Comparison of ENCODE assay signal across 19 cellular contexts in the genomic region with DNA sequence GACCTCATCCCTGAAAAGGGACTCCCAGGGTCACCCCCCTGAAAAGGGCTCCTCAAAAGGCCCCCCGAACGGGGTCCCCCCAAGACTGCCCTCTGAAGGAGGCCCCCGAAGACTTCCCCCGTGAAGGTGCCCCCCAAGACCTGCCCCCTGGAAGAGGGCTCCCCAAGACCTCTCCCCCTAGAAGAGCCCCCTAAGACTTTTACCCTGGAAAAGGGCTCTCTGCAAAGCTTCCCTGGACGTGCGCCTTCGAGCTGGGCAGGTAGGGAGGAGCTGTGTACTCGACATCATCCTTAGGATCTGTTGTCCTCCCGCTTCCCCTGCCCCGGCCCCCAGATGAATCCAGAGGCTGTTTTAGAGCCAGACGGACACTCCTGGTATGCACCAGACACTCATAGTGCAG.
"Had no signal": no experiment of that assay in that cellular context is flagged by ENCODE, and none has a peak within 500 bp of the region (broad histone marks: within the 10 kb centered on the region; RNA-seq: fewer than 3 reads in every experiment).

No MANE protein-coding gene starts in this region.

- H3K36me3 ChIP-seq: adrenal gland, breast epithelium, prostate gland, thyroid gland had no signal

- ATAC-seq: activated naive CD4-positive, alpha-beta T cell treated with anti-CD3 and anti-CD28 coated beads, Interleukin-2, amount 50 U/mL, for 72 hours; esophagus mucosa; gastroesophageal sphincter; heart right ventricle had no signal

- H3K27me3 Mint-ChIP-seq: dendritic cell treated with granulocyte-macrophage colony-stimulating factor and Interleukin-4, amounts not matched to agents 40 ng/mL and 50 ng/mL, for 4 days had no signal

- H3K27ac Mint-ChIP-seq: dendritic cell treated with granulocyte-macrophage colony-stimulating factor and Interleukin-4, amounts not matched to agents 40 ng/mL and 50 ng/mL, for 4 days had no signal

- H3K27ac ChIP-seq: adrenal gland, breast epithelium, gastroesophageal sphincter, heart right ventricle, prostate gland, thyroid gland, WERI-Rb-1 had no signal

- H3K9me3 Mint-ChIP-seq: activated naive CD4-positive, alpha-beta T cell treated with anti-CD3 and anti-CD28 coated beads, Interleukin-2, amount 50 U/mL, for 72 hours; dendritic cell treated with granulocyte-macrophage colony-stimulating factor and Interleukin-4, amounts not matched to agents 40 ng/mL and 50 ng/mL, for 4 days; nephron progenitor cell had no signal

- H3K27me3 ChIP-seq: adrenal gland, breast epithelium, gastroesophageal sphincter, heart right ventricle, thyroid gland had no signal

- H3K4me3 Mint-ChIP-seq: dendritic cell treated with granulocyte-macrophage colony-stimulating factor and Interleukin-4, amounts not matched to agents 40 ng/mL and 50 ng/mL, for 4 days; nephron progenitor cell had no signal

- H3K9me3 ChIP-seq: adrenal gland, breast epithelium, gastroesophageal sphincter, heart right ventricle, prostate gland, thyroid gland had no signal

- H3K4me3 ChIP-seq: adrenal gland, breast epithelium, gastroesophageal sphincter, heart right ventricle, prostate gland, thyroid gland had no signal

- DNase-seq: activated CD4-positive, alpha-beta T cell treated with anti-CD3 and anti-CD28 coated beads for 1 hour; activated gamma-delta T cell treated with Interleukin-2 at 50 U/mL for 16 hours; effector CD8-positive, alpha-beta T cell; kidney glomerular epithelial cell; nephron progenitor cell; nucleus accumbens; stimulated activated naive CD4-positive, alpha-beta T cell treated with Interleukin-2 at 50 U/mL for 16 hours; SW 1271; T-helper 2 cell; thyroid gland; WERI-Rb-1 had no signal

- H3K4me1 ChIP-seq: adrenal gland, breast epithelium, prostate gland had no signal
